ENCODE assay signal across 19 cellular contexts in genomic region chr1:41648230-41648629, GRCh38.
"Had no signal": no experiment of that assay in that cellular context is flagged by ENCODE, and none has a peak within 500 bp of the region (broad histone marks: within the 10 kb centered on the region; RNA-seq: fewer than 3 reads in every experiment).

No MANE protein-coding gene starts in this region.

- H3K36me3 ChIP-seq: cardiac muscle cell, left lung, neural progenitor cell, thyroid gland had no signal

- ATAC-seq: left lung; naive thymus-derived CD8-positive, alpha-beta T cell; sciatic nerve; SK-N-SH treated with all-trans-retinoic acid at 6 μM for 48 hours had no signal

- H3K27me3 ChIP-seq: cardiac muscle cell, left lung, neural progenitor cell, thyroid gland had no signal

- FAIRE-seq: endometrium, small intestine, TTC549 had no signal

- H3K36me3 Mint-ChIP-seq: mesothelial cell of epicardium, neural progenitor cell had no signal

- H3K9me3 ChIP-seq: left lung, thyroid gland had no signal

- H3K4me3 Mint-ChIP-seq: mesothelial cell of epicardium; naive thymus-derived CD8-positive, alpha-beta T cell; neural progenitor cell had no signal

- H3K4me3 ChIP-seq: cardiac muscle cell, left lung, lung, neural progenitor cell, thyroid gland had no signal

- DNase-seq: activated CD4-positive, alpha-beta T cell treated with anti-CD3 and anti-CD28 coated beads for 1 hour; activated CD8-positive, alpha-beta memory T cell treated with anti-CD3 and anti-CD28 coated beads, Interleukin-2, amount 50 U/mL, for 48 hours; activated gamma-delta T cell treated with Interleukin-2 at 50 U/mL for 16 hours; left lung; naive thymus-derived CD8-positive, alpha-beta T cell; SIG-M5; small intestine; stimulated activated CD4-positive, alpha-beta T cell treated with anti-CD3 and anti-CD28 coated beads, Interleukin-2, amount 100 ng/mL, for 24 hours; stimulated activated naive CD4-positive, alpha-beta T cell treated with Interleukin-2 at 50 U/mL for 16 hours; substantia nigra; thyroid gland had no signal

- H3K9me3 Mint-ChIP-seq: mesothelial cell of epicardium; naive thymus-derived CD8-positive, alpha-beta T cell; neural progenitor cell had no signal

- H3K27ac Mint-ChIP-seq: mesothelial cell of epicardium, neural progenitor cell had no signal

- H3K27me3 Mint-ChIP-seq: naive thymus-derived CD8-positive, alpha-beta T cell had no signal

- H3K27ac ChIP-seq: cardiac muscle cell, left lung, neural progenitor cell, thyroid gland had no signal
